ENCODE assay signal across 1 cellular context in genomic region chr7:128954150-128954549, GRCh38.
TF ChIP-seq lines count a peak whose summit lies in the region.

No MANE protein-coding gene starts in this region.

TF ChIP-seq in WTC11, 78 proteins besides CTCF, POLR2A, EP300 and RAD21 (continued from another document):
- no peak for TF ChIP-seq ATF6 (CRISPR knock-in tag; IDR thresholded peaks at IDR 0.05)
- TF ChIP-seq IRF2 (CRISPR knock-in tag; IDR thresholded peaks at IDR 0.05; ENCODE audit: borderline replicate concordance, low read depth), result no peak
- TF ChIP-seq ETV6 (CRISPR knock-in tag; IDR thresholded peaks at IDR 0.05), result no peak
